ENCODE assay signal across 8 cellular contexts in genomic region chr14:103561381-103562134, GRCh38. TPM values are rescaled to one million over a fixed set of nuclear protein-coding genes. Genes with fewer than 3 reads are reported as not detected.
DNase-seq lines count a peak whose midpoint lies in the region; ATAC-seq, FAIRE-seq and TF ChIP-seq lines count a peak whose summit lies in the region.

No MANE protein-coding gene starts in this region.

- TF ChIP-seq EP300 in HepG2 (IDR thresholded peaks at IDR 0.05; ENCODE audit: low read depth in 2 of 2, low read length in 2 of 2): no peak
- TF ChIP-seq EP300 in HepG2 (CRISPR knock-in tag; IDR thresholded peaks at IDR 0.05; ENCODE audit: borderline replicate concordance): no peak

- ATAC-seq in GM19035 (IDR thresholded peaks at IDR 0.05; ENCODE audit: unreplicated experiment): peak; percentile 16
- peak; percentile 17 for ATAC-seq in HG03280 (IDR thresholded peaks at IDR 0.05; ENCODE audit: unreplicated experiment)
- ATAC-seq in HepG2: peak; percentile 60
- ATAC-seq in stimulated activated effector memory CD8-positive, alpha-beta T cell treated with anti-CD3 and anti-CD28 coated beads, Interleukin-12 subunit alpha, Interleukin-12 subunit beta, amount 100 ng/mL, for 72 hours: peak; percentile 58
- no peak for ATAC-seq in GM18517 (IDR thresholded peaks at IDR 0.05; ENCODE audit: unreplicated experiment)

- BruUV-seq in HepG2 (replicated peaks; lab: Mats Ljungman, UMichigan): no TSS peak

- H3K4me3 ChIP-seq in AG10803 (ENCODE audit: low read length) (peak overlapping the region; percentile 87), SK-N-MC (peak overlapping the region; percentile 94), HepG2 (replicated peaks in 1 of 3; ENCODE audit: insufficient read depth in 1 of 3, low read depth in 2 of 3, low read length in 3 of 3) (peak overlapping the region; percentile 81 to 100 (median 92))

- CTCF ChIA-PET in HepG2 (lab: Yijun Ruan, JAX; ENCODE audit: low intra/inter-chr PET ratio, low total read pairs): no interaction called here

- TF ChIP-seq RAD21 in HepG2 (CRISPR knock-in tag; IDR thresholded peaks at IDR 0.05): no peak

- intact Hi-C loops in HepG2 (cut with micrococcal nuclease; ENCODE audit: unreplicated experiment): no loop called here

- DNase-seq in AG10803 (ENCODE audit: low read depth) (peak; percentile 56), SK-N-MC (ENCODE audit: low read depth, low spot score) (no peak), caudate nucleus (lab: John Stamatoyannopoulos, UW) (no peak), HepG2 (ENCODE audit: low spot score) (peak; percentile 27)
- DNase-seq in stimulated activated effector memory CD8-positive, alpha-beta T cell treated with anti-CD3 and anti-CD28 coated beads, Interleukin-12 subunit alpha, Interleukin-12 subunit beta, amount 100 ng/mL, for 72 hours (ENCODE audit: low spot score in 2 of 2): peak in 1 of 2 donors; percentile 21

- peak overlapping the region; percentile 94 for H3K9ac ChIP-seq in SK-N-MC (ENCODE audit: insufficient read length)
- peak overlapping the region; percentile 91 for H3K9ac ChIP-seq in HepG2 (ENCODE audit: insufficient read depth, low read depth, low read length)

- H3K79me2 ChIP-seq in HepG2 (ENCODE audit: insufficient read depth, low read length): peaks cover 79% of the 10 kb centered on the region

- peak; percentile 32 for FAIRE-seq in HepG2 (lab: Jason Lieb, UNC)

- peak overlapping the region; percentile 97 for H3K27ac Mint-ChIP-seq in stimulated activated effector memory CD8-positive, alpha-beta T cell treated with anti-CD3 and anti-CD28 coated beads, Interleukin-12 subunit alpha, Interleukin-12 subunit beta, amount 100 ng/mL, for 72 hours

- H3K4me3 Mint-ChIP-seq in stimulated activated effector memory CD8-positive, alpha-beta T cell treated with anti-CD3 and anti-CD28 coated beads, Interleukin-12 subunit alpha, Interleukin-12 subunit beta, amount 100 ng/mL, for 72 hours: peak overlapping the region; percentile 99

- H3K36me3 Mint-ChIP-seq in stimulated activated effector memory CD8-positive, alpha-beta T cell treated with anti-CD3 and anti-CD28 coated beads, Interleukin-12 subunit alpha, Interleukin-12 subunit beta, amount 100 ng/mL, for 72 hours: peaks cover 59% of the 10 kb centered on the region

- in situ Hi-C loops in HepG2 (cut with HindIII; ENCODE audit: extremely low pct_ligation_motif_present, low pct_unique_long_range_greater_than_20kb): no loop called here

- no peak overlapping the region for H3K27ac ChIP-seq in SK-N-MC
- H3K27ac ChIP-seq in caudate nucleus (ENCODE audit: low read depth, low read length): peak overlapping the region; percentile 91
- peak overlapping the region; percentile 88 for H3K27ac ChIP-seq in HepG2 (ENCODE audit: extremely low read length, insufficient read depth, low read length)

- under 1% methylated on average over 27 of the region's 33 CpGs for WGBS in HepG2 (ENCODE audit: low lambda C conversion rate)

- H3K4me1 Mint-ChIP-seq in stimulated activated effector memory CD8-positive, alpha-beta T cell treated with anti-CD3 and anti-CD28 coated beads, Interleukin-12 subunit alpha, Interleukin-12 subunit beta, amount 100 ng/mL, for 72 hours: peaks cover 40% of the 10 kb centered on the region

- peaks cover 0 to 3% of the 10 kb centered on the region in 2 experiments; a peak in 1 of 5 replicates for H3K27me3 ChIP-seq in HepG2 (ENCODE audit: control insufficient read depth in 1 of 2, insufficient read depth in 2 of 2, low read length in 2 of 2)

- H3K36me3 ChIP-seq in SK-N-MC (ENCODE audit: insufficient read depth, low read length): peaks cover 24% of the 10 kb centered on the region
- peaks cover 7 to 26% of the 10 kb centered on the region in 2 experiments; a peak in 3 of 5 replicates for H3K36me3 ChIP-seq in HepG2 (replicated peaks in 1 of 2; ENCODE audit: control insufficient read depth in 1 of 2, insufficient read depth in 2 of 2, low read length in 2 of 2)

- TF ChIP-seq CTCF in AG10803 (conservative IDR thresholded peaks at IDR 0.05; ENCODE audit: low read length) (no peak), HepG2 (CRISPR knock-in tag; IDR thresholded peaks at IDR 0.05) (no peak)

- no peak for TF ChIP-seq POLR2A in HepG2 (IDR thresholded peaks at IDR 0.05; ENCODE audit: insufficient read depth in 1 of 2, low read depth in 2 of 2, low read length in 2 of 2)

- H3K9me3 Mint-ChIP-seq in stimulated activated effector memory CD8-positive, alpha-beta T cell treated with anti-CD3 and anti-CD28 coated beads, Interleukin-12 subunit alpha, Interleukin-12 subunit beta, amount 100 ng/mL, for 72 hours: no peaks in the 10 kb centered on the region

- peaks cover 14% of the 10 kb centered on the region; the same call in 1 of the 2 replicates for H4K20me1 ChIP-seq in HepG2 (ENCODE audit: insufficient read depth, low read length)

- H3K9me3 ChIP-seq in SK-N-MC (ENCODE audit: low read depth, low read length) (no peaks in the 10 kb centered on the region), HepG2 (ENCODE audit: low read length) (no peaks in the 10 kb centered on the region)

- peaks cover 48% of the 10 kb centered on the region for H3K4me1 ChIP-seq in HepG2 (ENCODE audit: insufficient read depth, low read length)

- POLR2A ChIA-PET in HepG2 (lab: Yijun Ruan, JAX): interaction anchor here (0.5 to 2.3 kb wide), 5 partner anchors 12 to 67 kb away, joined by 3 to 12 read pairs (median 7); partner anchors contain the start of genes KLC1 and TRMT61A

- H2AFZ ChIP-seq in HepG2 (ENCODE audit: low read length): no peak overlapping the region

- H3K4me2 ChIP-seq in HepG2 (ENCODE audit: low read depth, low read length): peak overlapping the region; percentile 82

RNA-seq across cellular contexts. Expression of gene BAG5, which starts 0.9 kb away (rescaled TPM):
- 21.0 and 34.8 TPM in 2 replicates for total RNA-seq in HepG2 (2016; rRNA removed; fragmentation: Illumina TruSeq; extraction: Trizol)
- 2.3 and 2.5 TPM in 2 replicates for total RNA-seq in HepG2 (2016; cell fraction: cytosol; rRNA removed; fragmentation: Illumina TruSeq; extraction: Trizol; ENCODE audit: low read depth)
- total RNA-seq in HepG2 (2016; cell fraction: insoluble cytoplasmic fraction; rRNA removed; fragmentation: Illumina TruSeq; extraction: Trizol): 21.9 and 34.1 TPM in 2 replicates
- total RNA-seq in HepG2 (2016; cell fraction: membrane; rRNA removed; fragmentation: Illumina TruSeq; extraction: Trizol): 11.4 and 14.2 TPM in 2 replicates
- total RNA-seq in HepG2 (2016; cell fraction: nucleus; rRNA removed; fragmentation: Illumina TruSeq; extraction: Trizol): 14.8 and 16.2 TPM in 2 replicates
- 3.0 and 3.5 TPM in 2 replicates for polyA plus RNA-seq in HepG2 (2011; rRNA removed)
- 2.5 and 3.9 TPM in 2 replicates for polyA plus RNA-seq in HepG2 (2011; cell fraction: cytosol; rRNA removed)
- polyA plus RNA-seq in HepG2 (2011; cell fraction: nucleus; rRNA removed): 3.3 and 3.7 TPM in 2 replicates
- 7.9 and 9.3 TPM in 2 replicates for polyA plus RNA-seq in HepG2 (2012)
- 1.0 and 1.3 TPM in 2 replicates for polyA plus RNA-seq in HepG2 (2016; cell fraction: cytosol; fragmentation: Illumina TruSeq; extraction: Trizol; ENCODE audit: low read depth)
- 16.8 and 20.0 TPM in 2 replicates for polyA plus RNA-seq in HepG2 (2016; cell fraction: insoluble cytoplasmic fraction; fragmentation: Illumina TruSeq; extraction: Trizol; ENCODE audit: low read depth)
- 5.3 and 6.2 TPM in 2 replicates for polyA plus RNA-seq in HepG2 (2016; cell fraction: membrane; fragmentation: Illumina TruSeq; extraction: Trizol; ENCODE audit: low read depth)
- polyA plus RNA-seq in HepG2 (2016; cell fraction: nucleus; fragmentation: Illumina TruSeq; extraction: Trizol; ENCODE audit: insufficient read depth, low read depth): 13.8 and 14.6 TPM in 2 replicates
- 5.3 and 11.8 TPM in 2 replicates for polyA minus RNA-seq in HepG2 (2011; rRNA and poly(A)+ RNA removed; ENCODE audit: low replicate concordance)
- 7.2 and 8.6 TPM in 2 replicates for polyA minus RNA-seq in HepG2 (2011; cell fraction: cytosol; rRNA and poly(A)+ RNA removed)
- polyA minus RNA-seq in HepG2 (2011; cell fraction: nucleus; rRNA and poly(A)+ RNA removed): 9.8 and 9.9 TPM in 2 replicates

RNA-seq across cellular contexts. Expression of gene COA8, which starts 1.2 kb away (rescaled TPM):
- 25.1 and 25.2 TPM in 2 replicates for total RNA-seq in HepG2 (2016; rRNA removed; fragmentation: Illumina TruSeq; extraction: Trizol)
- 29.4 and 38.9 TPM in 2 replicates for total RNA-seq in HepG2 (2016; cell fraction: cytosol; rRNA removed; fragmentation: Illumina TruSeq; extraction: Trizol; ENCODE audit: low read depth)
- 25.7 and 29.2 TPM in 2 replicates for total RNA-seq in HepG2 (2016; cell fraction: insoluble cytoplasmic fraction; rRNA removed; fragmentation: Illumina TruSeq; extraction: Trizol)
- 46.6 and 48.0 TPM in 2 replicates for total RNA-seq in HepG2 (2016; cell fraction: membrane; rRNA removed; fragmentation: Illumina TruSeq; extraction: Trizol)
- total RNA-seq in HepG2 (2016; cell fraction: nucleus; rRNA removed; fragmentation: Illumina TruSeq; extraction: Trizol): 11.0 and 15.0 TPM in 2 replicates
- polyA plus RNA-seq in HepG2 (2011; rRNA removed): 10.9 and 14.0 TPM in 2 replicates
- 10.2 and 14.5 TPM in 2 replicates for polyA plus RNA-seq in HepG2 (2011; cell fraction: cytosol; rRNA removed)
- polyA plus RNA-seq in HepG2 (2011; cell fraction: nucleus; rRNA removed): 2.6 and 3.1 TPM in 2 replicates
- polyA plus RNA-seq in HepG2 (2012): 25.7 and 32.6 TPM in 2 replicates
- polyA plus RNA-seq in HepG2 (2016; cell fraction: cytosol; fragmentation: Illumina TruSeq; extraction: Trizol; ENCODE audit: low read depth): 63.7 and 73.8 TPM in 2 replicates
- 33.7 and 39.8 TPM in 2 replicates for polyA plus RNA-seq in HepG2 (2016; cell fraction: insoluble cytoplasmic fraction; fragmentation: Illumina TruSeq; extraction: Trizol; ENCODE audit: low read depth)
- polyA plus RNA-seq in HepG2 (2016; cell fraction: membrane; fragmentation: Illumina TruSeq; extraction: Trizol; ENCODE audit: low read depth): 52.0 and 59.9 TPM in 2 replicates
- polyA plus RNA-seq in HepG2 (2016; cell fraction: nucleus; fragmentation: Illumina TruSeq; extraction: Trizol; ENCODE audit: insufficient read depth, low read depth): 21.5 and 21.7 TPM in 2 replicates
- polyA minus RNA-seq in HepG2 (2011; rRNA and poly(A)+ RNA removed; ENCODE audit: low replicate concordance): 4.7 and 5.1 TPM in 2 replicates
- 3.6 and 6.4 TPM in 2 replicates for polyA minus RNA-seq in HepG2 (2011; cell fraction: cytosol; rRNA and poly(A)+ RNA removed)
- polyA minus RNA-seq in HepG2 (2011; cell fraction: nucleus; rRNA and poly(A)+ RNA removed): 10.1 and 11.3 TPM in 2 replicates

RNA-seq across cellular contexts. Expression of gene TRMT61A, which starts 32.6 kb away (rescaled TPM):
- 12.2 and 13.6 TPM in 2 replicates for total RNA-seq in HepG2 (2016; rRNA removed; fragmentation: Illumina TruSeq; extraction: Trizol)
- total RNA-seq in HepG2 (2016; cell fraction: cytosol; rRNA removed; fragmentation: Illumina TruSeq; extraction: Trizol; ENCODE audit: low read depth): 4.0 and 5.2 TPM in 2 replicates
- total RNA-seq in HepG2 (2016; cell fraction: insoluble cytoplasmic fraction; rRNA removed; fragmentation: Illumina TruSeq; extraction: Trizol): 12.4 and 14.5 TPM in 2 replicates
- total RNA-seq in HepG2 (2016; cell fraction: membrane; rRNA removed; fragmentation: Illumina TruSeq; extraction: Trizol): 8.3 and 9.6 TPM in 2 replicates
- 10.4 and 11.7 TPM in 2 replicates for total RNA-seq in HepG2 (2016; cell fraction: nucleus; rRNA removed; fragmentation: Illumina TruSeq; extraction: Trizol)
- 6.5 and 9.8 TPM in 2 replicates for polyA plus RNA-seq in HepG2 (2011; rRNA removed)
- 6.4 and 11.5 TPM in 2 replicates for polyA plus RNA-seq in HepG2 (2011; cell fraction: cytosol; rRNA removed)
- polyA plus RNA-seq in HepG2 (2011; cell fraction: nucleus; rRNA removed): 26.1 and 31.2 TPM in 2 replicates
- 4.0 and 8.4 TPM in 2 replicates for polyA plus RNA-seq in HepG2 (2012)
- 3.9 and 4.4 TPM in 2 replicates for polyA plus RNA-seq in HepG2 (2016; cell fraction: cytosol; fragmentation: Illumina TruSeq; extraction: Trizol; ENCODE audit: low read depth)
- 12.0 and 13.1 TPM in 2 replicates for polyA plus RNA-seq in HepG2 (2016; cell fraction: insoluble cytoplasmic fraction; fragmentation: Illumina TruSeq; extraction: Trizol; ENCODE audit: low read depth)
- 6.7 and 7.2 TPM in 2 replicates for polyA plus RNA-seq in HepG2 (2016; cell fraction: membrane; fragmentation: Illumina TruSeq; extraction: Trizol; ENCODE audit: low read depth)
- 13.5 and 14.3 TPM in 2 replicates for polyA plus RNA-seq in HepG2 (2016; cell fraction: nucleus; fragmentation: Illumina TruSeq; extraction: Trizol; ENCODE audit: insufficient read depth, low read depth)
- polyA minus RNA-seq in HepG2 (2011; rRNA and poly(A)+ RNA removed; ENCODE audit: low replicate concordance): 14.6 and 19.9 TPM in 2 replicates
- 4.6 and 4.7 TPM in 2 replicates for polyA minus RNA-seq in HepG2 (2011; cell fraction: cytosol; rRNA and poly(A)+ RNA removed)
- polyA minus RNA-seq in HepG2 (2011; cell fraction: nucleus; rRNA and poly(A)+ RNA removed): 15.8 and 16.6 TPM in 2 replicates

RNA-seq across cellular contexts. Expression of gene CKB, which starts 38.9 kb away (rescaled TPM):
- total RNA-seq in HepG2 (2016; rRNA removed; fragmentation: Illumina TruSeq; extraction: Trizol): 82.3 and 92.4 TPM in 2 replicates
- total RNA-seq in HepG2 (2016; cell fraction: cytosol; rRNA removed; fragmentation: Illumina TruSeq; extraction: Trizol; ENCODE audit: low read depth): 35.0 and 38.6 TPM in 2 replicates
- 77.0 and 90.7 TPM in 2 replicates for total RNA-seq in HepG2 (2016; cell fraction: insoluble cytoplasmic fraction; rRNA removed; fragmentation: Illumina TruSeq; extraction: Trizol)
- total RNA-seq in HepG2 (2016; cell fraction: membrane; rRNA removed; fragmentation: Illumina TruSeq; extraction: Trizol): 39.1 and 44.5 TPM in 2 replicates
- total RNA-seq in HepG2 (2016; cell fraction: nucleus; rRNA removed; fragmentation: Illumina TruSeq; extraction: Trizol): 55.0 and 62.1 TPM in 2 replicates
- polyA plus RNA-seq in HepG2 (2011; rRNA removed): 179 and 217 TPM in 2 replicates
- 94.2 and 257 TPM in 2 replicates for polyA plus RNA-seq in HepG2 (2011; cell fraction: cytosol; rRNA removed)
- 634 and 1,191 TPM in 2 replicates for polyA plus RNA-seq in HepG2 (2011; cell fraction: nucleus; rRNA removed)
- polyA plus RNA-seq in HepG2 (2012): 136 and 210 TPM in 2 replicates
- 60.2 and 68.2 TPM in 2 replicates for polyA plus RNA-seq in HepG2 (2016; cell fraction: cytosol; fragmentation: Illumina TruSeq; extraction: Trizol; ENCODE audit: low read depth)
- polyA plus RNA-seq in HepG2 (2016; cell fraction: insoluble cytoplasmic fraction; fragmentation: Illumina TruSeq; extraction: Trizol; ENCODE audit: low read depth): 156 and 198 TPM in 2 replicates
- 60.4 and 60.5 TPM in 2 replicates for polyA plus RNA-seq in HepG2 (2016; cell fraction: membrane; fragmentation: Illumina TruSeq; extraction: Trizol; ENCODE audit: low read depth)
- 164 and 170 TPM in 2 replicates for polyA plus RNA-seq in HepG2 (2016; cell fraction: nucleus; fragmentation: Illumina TruSeq; extraction: Trizol; ENCODE audit: insufficient read depth, low read depth)
- 111 and 125 TPM in 2 replicates for polyA minus RNA-seq in HepG2 (2011; rRNA and poly(A)+ RNA removed; ENCODE audit: low replicate concordance)
- 96.8 and 156 TPM in 2 replicates for polyA minus RNA-seq in HepG2 (2011; cell fraction: cytosol; rRNA and poly(A)+ RNA removed)
- polyA minus RNA-seq in HepG2 (2011; cell fraction: nucleus; rRNA and poly(A)+ RNA removed): 34.2 and 39.0 TPM in 2 replicates

Comparison
In these comparisons a context has a peak if more than half of its experiments do, and no peak if none do; other contexts are left out.
1. DNase-seq: peak in AG10803 (single experiment) and HepG2 (single experiment); none in SK-N-MC (single experiment) and caudate nucleus (0 of 61).
2. Peak in every context shown above with its lines, with median percentiles within 50 percentile points of each other: H3K4me3 ChIP-seq.